Comparison of ENCODE assay signal across 2 cellular contexts in genomic region chr3:127535901-127536817, GRCh38.
A peak's percentile ranks its signal among the peaks of the same experiment; 100 is the strongest.
TF ChIP-seq lines count a peak whose summit lies in the region.

No MANE protein-coding gene starts in this region.

TF ChIP-seq in GM23338, 12 proteins besides CTCF, POLR2A, EP300 and RAD21:
- TF ChIP-seq ETS1 (IDR thresholded peaks at IDR 0.05): no peak
- peak; percentile 26 for TF ChIP-seq REST (IDR thresholded peaks at IDR 0.05; ENCODE audit: unreplicated experiment)

TF ChIP-seq in GM12878, 131 proteins besides CTCF, POLR2A, EP300 and RAD21 (continued from another document):
- TF ChIP-seq USF2 (IDR thresholded peaks at IDR 0.05; ENCODE audit: borderline replicate concordance, low read depth, low read length) (no peak), NFXL1 (IDR thresholded peaks at IDR 0.05; ENCODE audit: borderline replicate concordance) (no peak), BHLHE40 (IDR thresholded peaks at IDR 0.05; ENCODE audit: borderline replicate concordance in 1 of 2, low read depth in 2 of 2, low read length in 1 of 2) (peak in 1 of 2 experiments; percentile 27; a peak in 1 of 4 replicates), USF1 (IDR thresholded peaks at IDR 0.05; ENCODE audit: borderline replicate concordance, extremely low read length, insufficient read depth, low read depth, low read length) (peak; percentile 31), BRCA1 (IDR thresholded peaks at IDR 0.05; ENCODE audit: low read depth, low read length) (no peak), ELK1 (IDR thresholded peaks at IDR 0.05; ENCODE audit: low read depth, low read length) (no peak), BCL11A (IDR thresholded peaks at IDR 0.05; ENCODE audit: low read depth, low read length) (no peak), PAX8 (IDR thresholded peaks at IDR 0.05) (no peak), SPI1 (IDR thresholded peaks at IDR 0.05; ENCODE audit: borderline replicate concordance, insufficient read depth, low read depth, low read length) (no peak), HSF1 (IDR thresholded peaks at IDR 0.05; ENCODE audit: low read depth, low read length) (no peak), MEF2B (IDR thresholded peaks at IDR 0.05; ENCODE audit: partially characterized antibody, poor library complexity, severe bottlenecking) (no peak), NR2C2 (IDR thresholded peaks at IDR 0.05; ENCODE audit: borderline replicate concordance, control insufficient read depth, insufficient read length, low read depth) (no peak), CHD2 (IDR thresholded peaks at IDR 0.05; ENCODE audit: borderline replicate concordance, low read depth, low read length) (no peak)
